Comparison of ENCODE assay signal across 24 cellular contexts in genomic region chr18:9568186-9568585, GRCh38.
"Had no signal": no experiment of that assay in that cellular context is flagged by ENCODE, and none has a peak within 500 bp of the region (broad histone marks: within the 10 kb centered on the region; RNA-seq: fewer than 3 reads in every experiment).

No MANE protein-coding gene starts in this region.

- ATAC-seq: foreskin keratinocyte; gastroesophageal sphincter; heart left ventricle; left cardiac atrium; left lung; left ventricle myocardium superior; lower lobe of right lung; naive thymus-derived CD8-positive, alpha-beta T cell had no signal

- FAIRE-seq: endothelial cell of umbilical vein, frontal cortex, islet of Langerhans, keratinocyte had no signal

- H2AFZ ChIP-seq: hepatocyte had no signal

- H3K27ac ChIP-seq: coronary artery, dorsolateral prefrontal cortex, esophagus muscularis mucosa, foreskin keratinocyte, gastroesophageal sphincter, heart left ventricle, hepatocyte, left lung, lower lobe of right lung had no signal

- H3K27me3 ChIP-seq: dorsolateral prefrontal cortex, esophagus muscularis mucosa, foreskin keratinocyte, gastroesophageal sphincter, heart left ventricle, hepatocyte, left lung had no signal

- H3K4me1 ChIP-seq: foreskin keratinocyte had no signal

- DNase-seq: dermis blood vessel endothelial cell; dorsolateral prefrontal cortex; effector CD4-positive, alpha-beta T cell; effector memory CD4-positive, alpha-beta T cell; foreskin keratinocyte; heart left ventricle; hypothalamus; immature natural killer cell; left cardiac atrium; left lung; left ventricle myocardium superior; lower lobe of right lung; mesenchymal stem cell; mucosa of descending colon; naive B cell; naive thymus-derived CD8-positive, alpha-beta T cell had no signal

- H3K4me2 ChIP-seq: hepatocyte had no signal

- H3K4me3 ChIP-seq: coronary artery, dorsolateral prefrontal cortex, esophagus muscularis mucosa, gastroesophageal sphincter, heart left ventricle, hepatocyte, left lung, lower lobe of right lung, mucosa of descending colon had no signal

- H3K9me3 ChIP-seq: esophagus muscularis mucosa, gastroesophageal sphincter, heart left ventricle, left lung, lower lobe of right lung, mucosa of descending colon had no signal
